In genomic region chr3:152295344-152295743, GRCh38 we compare ENCODE assay signal across 1 cellular context.
TF ChIP-seq lines count a peak whose summit lies in the region.

No MANE protein-coding gene starts in this region.

TF ChIP-seq in WTC11, 78 proteins besides CTCF, POLR2A, EP300 and RAD21 (continued from another document):
- TF ChIP-seq, protein P1, sequence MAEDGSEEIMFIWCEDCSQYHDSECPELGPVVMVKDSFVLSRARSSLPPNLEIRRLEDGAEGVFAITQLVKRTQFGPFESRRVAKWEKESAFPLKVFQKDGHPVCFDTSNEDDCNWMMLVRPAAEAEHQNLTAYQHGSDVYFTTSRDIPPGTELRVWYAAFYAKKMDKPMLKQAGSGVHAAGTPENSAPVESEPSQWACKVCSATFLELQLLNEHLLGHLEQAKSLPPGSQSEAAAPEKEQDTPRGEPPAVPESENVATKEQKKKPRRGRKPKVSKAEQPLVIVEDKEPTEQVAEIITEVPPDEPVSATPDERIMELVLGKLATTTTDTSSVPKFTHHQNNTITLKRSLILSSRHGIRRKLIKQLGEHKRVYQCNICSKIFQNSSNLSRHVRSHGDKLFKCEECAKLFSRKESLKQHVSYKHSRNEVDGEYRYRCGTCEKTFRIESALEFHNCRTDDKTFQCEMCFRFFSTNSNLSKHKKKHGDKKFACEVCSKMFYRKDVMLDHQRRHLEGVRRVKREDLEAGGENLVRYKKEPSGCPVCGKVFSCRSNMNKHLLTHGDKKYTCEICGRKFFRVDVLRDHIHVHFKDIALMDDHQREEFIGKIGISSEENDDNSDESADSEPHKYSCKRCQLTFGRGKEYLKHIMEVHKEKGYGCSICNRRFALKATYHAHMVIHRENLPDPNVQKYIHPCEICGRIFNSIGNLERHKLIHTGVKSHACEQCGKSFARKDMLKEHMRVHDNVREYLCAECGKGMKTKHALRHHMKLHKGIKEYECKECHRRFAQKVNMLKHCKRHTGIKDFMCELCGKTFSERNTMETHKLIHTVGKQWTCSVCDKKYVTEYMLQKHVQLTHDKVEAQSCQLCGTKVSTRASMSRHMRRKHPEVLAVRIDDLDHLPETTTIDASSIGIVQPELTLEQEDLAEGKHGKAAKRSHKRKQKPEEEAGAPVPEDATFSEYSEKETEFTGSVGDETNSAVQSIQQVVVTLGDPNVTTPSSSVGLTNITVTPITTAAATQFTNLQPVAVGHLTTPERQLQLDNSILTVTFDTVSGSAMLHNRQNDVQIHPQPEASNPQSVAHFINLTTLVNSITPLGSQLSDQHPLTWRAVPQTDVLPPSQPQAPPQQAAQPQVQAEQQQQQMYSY (CRISPR knock-in tag; IDR thresholded peaks at IDR 0.05): no peak
